ENCODE assay signal across 24 cellular contexts in the genomic region with DNA sequence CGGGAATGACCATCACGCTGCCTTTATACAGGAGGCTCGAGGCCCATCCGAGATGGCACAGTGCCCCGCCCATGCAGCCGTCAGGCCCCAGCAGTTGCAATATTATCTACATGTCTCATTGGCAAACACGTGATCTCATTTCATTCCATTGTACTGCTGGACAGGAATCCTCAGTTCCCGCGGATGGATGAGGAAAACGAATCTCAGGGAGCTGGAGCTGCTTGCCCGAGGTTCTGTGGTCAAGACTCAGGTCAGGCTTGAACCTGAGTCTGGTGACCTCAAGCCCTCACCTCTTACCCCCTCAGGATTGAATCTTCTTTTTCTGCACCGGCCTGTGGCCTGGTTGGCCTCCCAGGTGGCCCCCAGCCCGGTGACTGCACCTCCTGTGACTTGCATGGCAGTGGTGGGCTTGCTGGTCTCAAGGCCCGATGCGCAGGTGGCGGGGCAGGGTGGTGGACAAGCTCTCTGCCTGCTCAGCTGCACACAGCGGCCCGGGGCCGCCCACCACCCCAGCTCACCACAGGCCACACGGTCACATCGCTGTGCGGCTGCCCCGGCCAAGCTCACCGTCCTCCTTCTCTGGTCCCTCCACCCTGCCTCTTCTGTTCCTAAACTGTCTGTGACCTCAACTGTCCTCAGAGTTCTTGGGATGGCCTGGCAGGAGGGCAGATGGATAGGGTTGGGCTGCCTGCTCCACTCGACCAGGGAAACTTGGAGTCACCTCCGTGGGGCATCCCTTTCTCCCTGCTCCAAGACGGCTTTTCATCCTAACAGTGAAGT. TPM values are rescaled to one million over a fixed set of nuclear protein-coding genes. Genes with fewer than 3 reads are reported as not detected.
A peak's percentile ranks its signal among the peaks of the same experiment; 100 is the strongest.
DNase-seq lines count a peak whose midpoint lies in the region; FAIRE-seq and TF ChIP-seq lines count a peak whose summit lies in the region.
"Had no signal": no experiment of that assay in that cellular context is flagged by ENCODE, and none has a peak within 500 bp of the region (broad histone marks: within the 10 kb centered on the region; RNA-seq: fewer than 3 reads in every experiment).

No MANE protein-coding gene starts in this region.

- H4K20me1 ChIP-seq in hepatocyte (ENCODE audit: insufficient read depth, poor library complexity, severe bottlenecking), result no peaks in the 10 kb centered on the region

- peak overlapping the region; percentile 57 for H3K27ac ChIP-seq in SJSA1
- peak overlapping the region; percentile 70 for H3K27ac ChIP-seq in hepatocyte
- H3K27ac ChIP-seq: esophagus muscularis mucosa, GM23248 had no signal

- H3K79me2 ChIP-seq in hepatocyte, result no peaks in the 10 kb centered on the region

- no peak for FAIRE-seq in GM12892 (lab: Jason Lieb, UNC)

- H3K4me1 ChIP-seq in SJSA1 (replicated peaks) (peaks cover 77% of the 10 kb centered on the region), hepatocyte (ENCODE audit: insufficient read depth) (peaks cover 27% of the 10 kb centered on the region)

- no peaks in the 10 kb centered on the region for H3K9me3 Mint-ChIP-seq in osteocyte (ENCODE audit: unreplicated experiment)
- H3K9me3 Mint-ChIP-seq: activated CD8-positive, alpha-beta T cell treated with anti-CD3 and anti-CD28 coated beads for 36 hours; CD4-positive, alpha-beta T cell; IgD-negative memory B cell; stimulated activated naive B cell treated with anti-CD40 and anti-IgM and Interleukin-4, amounts not matched to agents 10 μg/mL and 1 μg/mL and 100 μg/mL, for 72 hours had no signal

- H3K9me3 ChIP-seq in SJSA1 (replicated peaks) (no peaks in the 10 kb centered on the region), hepatocyte (ENCODE audit: low read depth) (no peaks in the 10 kb centered on the region)
- H3K9me3 ChIP-seq: esophagus muscularis mucosa, tibial nerve had no signal

- peak; percentile 12 for DNase-seq in COLO668 (lab: John Stamatoyannopoulos, UW; ENCODE audit: unreplicated experiment)
- DNase-seq in SJSA1 (ENCODE audit: low read depth in 1 of 2, low spot score in 2 of 2), result peak; percentile 39 to 46
- no peak for DNase-seq in hepatocyte (ENCODE audit: low spot score)
- DNase-seq in osteocyte (ENCODE audit: extremely low spot score, unreplicated experiment), result no peak
- DNase-seq in GM12892 (ENCODE audit: insufficient read length), result no peak
- DNase-seq in NK-92 (lab: John Stamatoyannopoulos, UW; ENCODE audit: unreplicated experiment), result no peak
- DNase-seq in GF-D8 (lab: John Stamatoyannopoulos, UW), result no peak
- DNase-seq in NCI-H1105 treated with DMSO at 0.1 percent for 48 hours (lab: John Stamatoyannopoulos, UW), result no peak
- DNase-seq: ACHN; activated CD8-positive, alpha-beta T cell treated with anti-CD3 and anti-CD28 coated beads for 36 hours; activated T-cell treated with anti-CD3 and anti-CD28 coated beads, Interleukin-2, amount 50 U/mL, for 48 hours; CD4-positive, alpha-beta T cell; GM23248; mammary epithelial cell; NCI-H187; NCI-H524 treated with DMSO at 0.1 percent for 48 hours; retina; SHP77 treated with DMSO at 0.1 percent for 48 hours; stimulated activated naive B cell treated with anti-CD40 and anti-IgM and Interleukin-4, amounts not matched to agents 10 μg/mL and 1 μg/mL and 100 μg/mL, for 72 hours had no signal

- no peak overlapping the region for H3K4me3 Mint-ChIP-seq in osteocyte (ENCODE audit: unreplicated experiment)
- H3K4me3 Mint-ChIP-seq: activated CD8-positive, alpha-beta T cell treated with anti-CD3 and anti-CD28 coated beads for 36 hours; activated naive CD8-positive, alpha-beta T cell; CD4-positive, alpha-beta T cell; stimulated activated naive B cell treated with anti-CD40 and anti-IgM and Interleukin-4, amounts not matched to agents 10 μg/mL and 1 μg/mL and 100 μg/mL, for 72 hours; T-helper 17 cell had no signal

- WGBS in hepatocyte (ENCODE audit: low lambda C conversion rate, missing lambda C conversion rate), result 90% methylated on average over 26 of the region's 27 CpGs

- TF ChIP-seq POLR2A in GM12892 (IDR thresholded peaks at IDR 0.05; ENCODE audit: low read depth, low read length), result no peak

- H3K9me2 ChIP-seq in hepatocyte (replicated peaks; ENCODE audit: insufficient read depth), result no peaks in the 10 kb centered on the region

- TF ChIP-seq CTCF in hepatocyte (IDR thresholded peaks at IDR 0.05; ENCODE audit: poor library complexity) (no peak), osteocyte (IDR thresholded peaks at IDR 0.05) (no peak)

- H3K4me3 ChIP-seq in SJSA1 (no peak overlapping the region), hepatocyte (no peak overlapping the region)
- H3K4me3 ChIP-seq: esophagus muscularis mucosa, GM23248, tibial nerve had no signal

- peak overlapping the region; percentile 81 for H3K27ac Mint-ChIP-seq in osteocyte (ENCODE audit: unreplicated experiment)
- H3K27ac Mint-ChIP-seq: activated CD8-positive, alpha-beta T cell treated with anti-CD3 and anti-CD28 coated beads for 36 hours; activated naive CD8-positive, alpha-beta T cell; CD4-positive, alpha-beta T cell; stimulated activated naive B cell treated with anti-CD40 and anti-IgM and Interleukin-4, amounts not matched to agents 10 μg/mL and 1 μg/mL and 100 μg/mL, for 72 hours; T-helper 17 cell had no signal

- no peaks in the 10 kb centered on the region for H3K36me3 Mint-ChIP-seq in osteocyte (ENCODE audit: unreplicated experiment)
- H3K36me3 Mint-ChIP-seq: activated naive CD8-positive, alpha-beta T cell; stimulated activated naive B cell treated with anti-CD40 and anti-IgM and Interleukin-4, amounts not matched to agents 10 μg/mL and 1 μg/mL and 100 μg/mL, for 72 hours had no signal

- H3K27me3 ChIP-seq in SJSA1 (replicated peaks) (no peaks in the 10 kb centered on the region), hepatocyte (no peaks in the 10 kb centered on the region)
- H3K27me3 ChIP-seq: esophagus muscularis mucosa, tibial nerve had no signal

- H2AFZ ChIP-seq in hepatocyte, result no peak overlapping the region
- H2AFZ ChIP-seq: GM23248 had no signal

- peaks cover 73% of the 10 kb centered on the region for H3K4me1 Mint-ChIP-seq in osteocyte (ENCODE audit: unreplicated experiment)

- peaks cover 15% of the 10 kb centered on the region for H3K36me3 ChIP-seq in SJSA1
- no peaks in the 10 kb centered on the region for H3K36me3 ChIP-seq in hepatocyte (replicated peaks; ENCODE audit: insufficient read depth, low read depth)
- H3K36me3 ChIP-seq: esophagus muscularis mucosa, tibial nerve had no signal

- H3K4me2 ChIP-seq in hepatocyte, result no peak overlapping the region

- H3K27me3 Mint-ChIP-seq in osteocyte (ENCODE audit: unreplicated experiment), result no peaks in the 10 kb centered on the region
- H3K27me3 Mint-ChIP-seq: activated naive CD8-positive, alpha-beta T cell; CD4-positive, alpha-beta T cell; stimulated activated naive B cell treated with anti-CD40 and anti-IgM and Interleukin-4, amounts not matched to agents 10 μg/mL and 1 μg/mL and 100 μg/mL, for 72 hours had no signal

RNA-seq across cellular contexts. Expression of gene HS6ST1, which starts 52.0 kb away (rescaled TPM):
- 120 and 160 TPM in 2 replicates for total RNA-seq in SJSA1 (2014; rRNA removed; shearing (Covaris generic))
- total RNA-seq in hepatocyte, result 35.7 and 48.3 TPM in 2 replicates
- 34.9 and 46.7 TPM in 2 replicates for polyA plus RNA-seq in hepatocyte
- 42.6 and 43.0 TPM in 2 replicates for total RNA-seq in osteocyte
- polyA plus RNA-seq in GM12892 (2012; ENCODE audit: missing spikeins), result 3.3 TPM

Comparison
In these comparisons a context has a peak if more than half of its experiments do, and no peak if none do; other contexts are left out.
1. DNase-seq: peak in COLO668 (single experiment) and SJSA1 (2 of 2); none in hepatocyte (single experiment), osteocyte (single experiment), GM12892 (single experiment), NK-92 (single experiment), GF-D8 (single experiment) and NCI-H1105 treated with DMSO at 0.1 percent for 48 hours (single experiment).